1 cellular context compared by ENCODE assay signal in genomic region chr17:4998666-4999428, GRCh38.
A peak's percentile ranks its signal among the peaks of the same experiment; 100 is the strongest.
TF ChIP-seq lines count a peak whose summit lies in the region.

No MANE protein-coding gene starts in this region.

TF ChIP-seq in HepG2, 621 proteins besides CTCF, POLR2A, EP300 and RAD21 (continued from another document and continues in another):
- TF ChIP-seq RARA (CRISPR knock-in tag; IDR thresholded peaks at IDR 0.05) (peak; percentile 63), ZNF121 (CRISPR knock-in tag; IDR thresholded peaks at IDR 0.05) (peak; percentile 54; the same call in 1 of the 2 replicates), ZNF772 (CRISPR knock-in tag; IDR thresholded peaks at IDR 0.05) (0 out of 2 replicates have a peak, but pooled peaks have one; percentile 57), TARDBP (CRISPR knock-in tag; IDR thresholded peaks at IDR 0.05) (peak; percentile 72), PHF20 (CRISPR knock-in tag; IDR thresholded peaks at IDR 0.05) (peak; percentile 69), RXRA (CRISPR knock-in tag; IDR thresholded peaks at IDR 0.05) (peak; percentile 81), ZNF30 (CRISPR knock-in tag; IDR thresholded peaks at IDR 0.05) (no peak), RFXAP (CRISPR knock-in tag; IDR thresholded peaks at IDR 0.05; ENCODE audit: borderline replicate concordance) (no peak), ZNF136 (CRISPR knock-in tag; IDR thresholded peaks at IDR 0.05; ENCODE audit: low read depth) (no peak), HMGXB4 (CRISPR knock-in tag; IDR thresholded peaks at IDR 0.05; ENCODE audit: borderline replicate concordance in 1 of 2, low read depth in 1 of 2) (peak in 1 of 2 experiments; percentile 40; a peak in 3 of 4 replicates), ETV5 (CRISPR knock-in tag; IDR thresholded peaks at IDR 0.05; ENCODE audit: borderline replicate concordance) (peak; percentile 69), ELK4 (CRISPR knock-in tag; IDR thresholded peaks at IDR 0.05; ENCODE audit: borderline replicate concordance) (no peak), ESRRA (CRISPR knock-in tag; IDR thresholded peaks at IDR 0.05; ENCODE audit: low read depth) (peak; percentile 83; the same call in 1 of the 2 replicates), HDAC1 (CRISPR knock-in tag; IDR thresholded peaks at IDR 0.05) (peak; percentile 86; the same call in 1 of the 2 replicates), HDAC2 (CRISPR knock-in tag; IDR thresholded peaks at IDR 0.05) (peak; percentile 73), ZNF180 (CRISPR knock-in tag; IDR thresholded peaks at IDR 0.05; ENCODE audit: borderline replicate concordance, low read depth) (no peak), GABPB1 (CRISPR knock-in tag; IDR thresholded peaks at IDR 0.05) (peak; percentile 61), BORCS8-MEF2B (CRISPR knock-in tag; IDR thresholded peaks at IDR 0.05) (peak; percentile 78; the same call in 1 of the 2 replicates), CC2D1A (CRISPR knock-in tag; IDR thresholded peaks at IDR 0.05) (0 out of 2 replicates have a peak, but pooled peaks have one; percentile 25), BCL6 (CRISPR knock-in tag; IDR thresholded peaks at IDR 0.05) (peak; percentile 54; the same call in 1 of the 2 replicates), FOXA3 (CRISPR knock-in tag; IDR thresholded peaks at IDR 0.05) (peak; percentile 51; the same call in 1 of the 2 replicates), ZKSCAN1 (IDR thresholded peaks at IDR 0.05; ENCODE audit: low read length) (no peak), MXD1 (CRISPR knock-in tag; IDR thresholded peaks at IDR 0.05) (0 out of 2 replicates have a peak, but pooled peaks have one; percentile 60), SALL1 (CRISPR knock-in tag; IDR thresholded peaks at IDR 0.05) (peak; percentile 82), ZNF839 (CRISPR knock-in tag; IDR thresholded peaks at IDR 0.05; ENCODE audit: borderline replicate concordance) (no peak), HIVEP1 (CRISPR knock-in tag; IDR thresholded peaks at IDR 0.05) (peak; percentile 33; the same call in 1 of the 2 replicates), CEBPG (CRISPR knock-in tag; IDR thresholded peaks at IDR 0.05) (peak; percentile 19; the same call in 1 of the 2 replicates), HOXA5 (CRISPR knock-in tag; IDR thresholded peaks at IDR 0.05) (no peak), ZBED4 (CRISPR knock-in tag; IDR thresholded peaks at IDR 0.05; ENCODE audit: borderline replicate concordance) (peak; percentile 57; the same call in 1 of the 2 replicates), PCBP2 (optimal IDR thresholded peaks at IDR 0.05; ENCODE audit: low read depth, low read length, poor library complexity, severe bottlenecking) (no peak), PAF1 (CRISPR knock-in tag; IDR thresholded peaks at IDR 0.05) (no peak), ZNF788 (CRISPR knock-in tag; IDR thresholded peaks at IDR 0.05; ENCODE audit: borderline replicate concordance) (peak; percentile 80; the same call in 1 of the 2 replicates), DMAP1 (CRISPR knock-in tag; IDR thresholded peaks at IDR 0.05) (peak; percentile 76), ZNF850 (CRISPR knock-in tag; conservative IDR thresholded peaks at IDR 0.05) (0 out of 2 replicates have a peak, but pooled peaks have one; percentile 40), ZNF777 (CRISPR knock-in tag; IDR thresholded peaks at IDR 0.05) (0 out of 2 replicates have a peak, but pooled peaks have one; percentile 31), PLSCR1 (CRISPR knock-in tag; IDR thresholded peaks at IDR 0.05; ENCODE audit: borderline replicate concordance) (no peak), PRDM4 (CRISPR knock-in tag; IDR thresholded peaks at IDR 0.05; ENCODE audit: borderline replicate concordance) (no peak), SOX6 (IDR thresholded peaks at IDR 0.05) (no peak), SOX6 (CRISPR knock-in tag; IDR thresholded peaks at IDR 0.05) (peak; percentile 87), NR0B2 (CRISPR knock-in tag; IDR thresholded peaks at IDR 0.05) (peak; percentile 68; the same call in 1 of the 2 replicates), KLF16 (CRISPR knock-in tag; IDR thresholded peaks at IDR 0.05) (peak in 1 of 2 experiments; percentile 46; a peak in 1 of 4 replicates), MED8 (CRISPR knock-in tag; IDR thresholded peaks at IDR 0.05; ENCODE audit: insufficient replicate concordance) (peak; percentile 76), ATRX (CRISPR knock-in tag; IDR thresholded peaks at IDR 0.05; ENCODE audit: borderline replicate concordance) (no peak), ZFP1 (CRISPR knock-in tag; IDR thresholded peaks at IDR 0.05) (no peak), CREB1 (IDR thresholded peaks at IDR 0.05) (no peak), CREB1 (CRISPR knock-in tag; IDR thresholded peaks at IDR 0.05) (0 out of 2 replicates have a peak, but pooled peaks have one; percentile 45), ZNF143 (CRISPR knock-in tag; IDR thresholded peaks at IDR 0.05) (no peak), CREM (IDR thresholded peaks at IDR 0.05) (peak; percentile 12; the same call in 1 of the 2 replicates), CREM (CRISPR knock-in tag; IDR thresholded peaks at IDR 0.05) (no peak), YEATS4 (CRISPR knock-in tag; IDR thresholded peaks at IDR 0.05; ENCODE audit: borderline replicate concordance) (peak; percentile 63; the same call in 1 of the 2 replicates), PAXIP1 (CRISPR knock-in tag; conservative IDR thresholded peaks at IDR 0.05) (peak; percentile 95), TOPORS (CRISPR knock-in tag; IDR thresholded peaks at IDR 0.05) (no peak), ZC3H4 (CRISPR knock-in tag; IDR thresholded peaks at IDR 0.05; ENCODE audit: borderline replicate concordance) (no peak), ATF2 (CRISPR knock-in tag; IDR thresholded peaks at IDR 0.05) (peak; percentile 41; the same call in 1 of the 2 replicates)
